18 cellular contexts compared by ENCODE assay signal in the genomic region with DNA sequence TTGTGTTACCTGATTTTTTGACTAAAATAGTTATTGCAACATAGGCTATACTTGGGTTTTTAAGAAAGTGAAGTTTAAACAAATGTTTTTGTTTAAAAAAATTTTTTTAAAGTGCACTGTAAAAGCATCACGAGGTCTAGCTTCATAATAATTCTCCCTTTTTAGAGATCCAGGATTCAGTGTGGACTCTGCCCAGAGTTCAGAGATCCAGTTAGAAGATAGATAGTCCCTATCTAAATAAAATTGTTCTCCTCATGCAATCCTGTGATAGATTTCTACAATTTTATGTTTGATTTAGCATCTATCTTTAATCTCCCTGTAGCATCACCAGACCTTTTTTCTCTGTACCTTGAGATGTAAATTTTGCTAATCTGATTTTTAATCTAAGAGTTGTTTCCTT.
A peak's percentile ranks its signal among the peaks of the same experiment; 100 is the strongest.
DNase-seq lines count a peak whose midpoint lies in the region; ATAC-seq and TF ChIP-seq lines count a peak whose summit lies in the region.
"Had no signal": no experiment of that assay in that cellular context is flagged by ENCODE, and none has a peak within 500 bp of the region (broad histone marks: within the 10 kb centered on the region; RNA-seq: fewer than 3 reads in every experiment).

No MANE protein-coding gene starts in this region.

- H3K27me3 Mint-ChIP-seq in H9 (ENCODE audit: low read depth): no peaks in the 10 kb centered on the region
- no peaks in the 10 kb centered on the region for H3K27me3 Mint-ChIP-seq in WTC11 (ENCODE audit: low read depth)
- H3K27me3 Mint-ChIP-seq: B cell; CD4-positive, alpha-beta T cell; IgD-negative memory B cell had no signal

- no peak overlapping the region for H3K23ac ChIP-seq in H9 (ENCODE audit: insufficient read length, low read depth, low read length)

- H2BK15ac ChIP-seq in H9 (ENCODE audit: low read depth, low read length): no peak overlapping the region

- no peak overlapping the region for H3K27ac ChIP-seq in GM23248
- no peak overlapping the region for H3K27ac ChIP-seq in H9 (ENCODE audit: insufficient read length, low read depth, low read length)
- H3K27ac ChIP-seq: HL-60, KMS-11 had no signal

- ATAC-seq in WTC11 (no peak), left lobe of liver (peak; percentile 74), GM19395 (IDR thresholded peaks at IDR 0.05; ENCODE audit: unreplicated experiment) (no peak)
- ATAC-seq: GM12878 had no signal

- no peaks in the 10 kb centered on the region for H3K79me2 ChIP-seq in GM23248 (ENCODE audit: insufficient read depth)
- H3K79me2 ChIP-seq in H9 (ENCODE audit: insufficient read depth, low read length): no peaks in the 10 kb centered on the region

- POLR2A ChIA-PET in WTC11 (lab: Charles Lee): no interaction called here

- H4K20me1 ChIP-seq in GM23248 (ENCODE audit: insufficient read depth) (no peaks in the 10 kb centered on the region), H9 (ENCODE audit: control insufficient read depth, insufficient read depth, insufficient read length) (no peaks in the 10 kb centered on the region)

- H3K14ac ChIP-seq in H9 (ENCODE audit: insufficient read depth, low read length): no peak overlapping the region

- H3K56ac ChIP-seq in H9 (ENCODE audit: insufficient read length, low read depth, low read length): no peak overlapping the region

- H3K4me3 ChIP-seq in GM23248: no peak overlapping the region
- H3K4me3 ChIP-seq: GM12878 had no signal

- TF ChIP-seq CTCF in H9 (conservative IDR thresholded peaks at IDR 0.05) (no peak), WTC11 (IDR thresholded peaks at IDR 0.05) (no peak)

- in situ Hi-C loops in GM23248 (cut with MboI): no loop called here

- H3K4me3 Mint-ChIP-seq in H9: no peak overlapping the region; a peak in 1 of 5 replicates
- H3K4me3 Mint-ChIP-seq in WTC11: peak overlapping the region; percentile 10; the same call in 1 of the 2 replicates
- H3K4me3 Mint-ChIP-seq: B cell; CD4-positive, alpha-beta T cell; HFFc6; IgD-negative memory B cell had no signal

- no peak overlapping the region for H2BK20ac ChIP-seq in H9 (ENCODE audit: low read depth, low read length, poor library complexity, severe bottlenecking)

- peaks cover 11% of the 10 kb centered on the region for H3F3A ChIP-seq in GM23248 (ENCODE audit: insufficient read depth)

- H4K91ac ChIP-seq in H9 (ENCODE audit: insufficient read length, low read depth, low read length): no peak overlapping the region

- no peak overlapping the region for H3K4ac ChIP-seq in H9 (ENCODE audit: low read depth, low read length)

- H3K9me3 Mint-ChIP-seq in H9: peaks cover 15 to 18% of the 10 kb centered on the region in 2 experiments
- H3K9me3 Mint-ChIP-seq in WTC11: peaks cover 20% of the 10 kb centered on the region

- H4K8ac ChIP-seq in H9 (replicated peaks; ENCODE audit: insufficient read length, low read depth, low read length): no peak overlapping the region

- H3K79me1 ChIP-seq in H9 (ENCODE audit: insufficient read depth, low read depth, low read length, poor library complexity, severe bottlenecking): no peaks in the 10 kb centered on the region

- H3K36me3 Mint-ChIP-seq in H9 (ENCODE audit: insufficient read depth in 1 of 3, low read depth in 3 of 3): peaks cover 9 to 17% (median 11%) of the 10 kb centered on the region in 3 experiments
- H3K36me3 Mint-ChIP-seq in WTC11: peaks cover 23% of the 10 kb centered on the region

- H3K23me2 ChIP-seq in H9 (ENCODE audit: insufficient read length, low read depth, low read length, poor library complexity, severe bottlenecking): no peaks in the 10 kb centered on the region

- H2AFZ ChIP-seq in GM23248 (peak overlapping the region; percentile 36; the same call in 1 of the 2 replicates), H9 (ENCODE audit: low read length) (no peak overlapping the region)

- H3K4me1 Mint-ChIP-seq in H9 (peaks cover 34 to 37% of the 10 kb centered on the region in 2 experiments), WTC11 (peaks cover 45% of the 10 kb centered on the region)
- H3K4me1 Mint-ChIP-seq: B cell, IgD-negative memory B cell had no signal

- no peak overlapping the region for H2BK12ac ChIP-seq in H9 (ENCODE audit: insufficient read length, low read depth, low read length)

- 44 to 54% methylated on average over 1 of the region's 1 CpG for WGBS in GM23248 (ENCODE audit: low coverage in 1 of 2, low lambda C conversion rate in 2 of 2, missing lambda C conversion rate in 2 of 2), 2 experiments
- WGBS in H9 (ENCODE audit: extremely low coverage, insufficient read length, low lambda C conversion rate): no CpG with 5 or more reads among the region's 1 CpG

- no peaks in the 10 kb centered on the region for H3K36me3 ChIP-seq in GM23248 (ENCODE audit: low read depth)

- no peak overlapping the region for H2BK120ac ChIP-seq in H9 (ENCODE audit: low read depth, low read length, poor library complexity, severe bottlenecking)

- no peak overlapping the region for H4K5ac ChIP-seq in H9 (ENCODE audit: insufficient read length, low read depth, low read length)

- H3K4me2 ChIP-seq in GM23248 (ENCODE audit: unreplicated experiment): no peak overlapping the region
- H3K4me2 ChIP-seq in H9 (ENCODE audit: insufficient read depth, insufficient read length, low read length): no peak overlapping the region
- H3K4me2 ChIP-seq: KMS-11 had no signal

- H3K27ac Mint-ChIP-seq in H9 (peak overlapping the region in 2 of 3 experiments; percentile 88 to 96; a peak in 4 of 7 replicates), WTC11 (peak overlapping the region; percentile 62; the same call in 1 of the 2 replicates)
- H3K27ac Mint-ChIP-seq: B cell; CD4-positive, alpha-beta T cell; HFFc6; IgD-negative memory B cell had no signal

- no peaks in the 10 kb centered on the region for H3K9me2 ChIP-seq in GM23248 (ENCODE audit: insufficient read depth)

- H3K4me1 ChIP-seq in GM23248 (ENCODE audit: insufficient read depth): peaks cover 9% of the 10 kb centered on the region
- no peaks in the 10 kb centered on the region; the same call in 1 of the 2 replicates for H3K4me1 ChIP-seq in H9 (ENCODE audit: insufficient read depth, low read length)

- CTCF ChIA-PET in WTC11 (lab: Charles Lee): no interaction called here

- H3K9me3 ChIP-seq in GM23248 (ENCODE audit: low read depth) (no peaks in the 10 kb centered on the region), H9 (ENCODE audit: control insufficient read depth, low read depth, low read length) (peaks cover 7% of the 10 kb centered on the region)

- H3K9ac ChIP-seq in GM23248 (no peak overlapping the region), H9 (ENCODE audit: extremely low read depth, insufficient read length, low read length) (no peak overlapping the region)
- H3K9ac ChIP-seq: KMS-11 had no signal

- no peak overlapping the region for H3T11ph ChIP-seq in H9 (ENCODE audit: low read length)

- H2AK5ac ChIP-seq in H9 (ENCODE audit: insufficient read length, low read length): no peak overlapping the region

- DNase-seq in GM23248: no peak
- no peak for DNase-seq in H9
- DNase-seq in WTC11 (ENCODE audit: low spot score): no peak
- no peak for DNase-seq in left lobe of liver (ENCODE audit: low spot score)
- DNase-seq in epidermal melanocyte (ENCODE audit: insufficient read length, low spot score): no peak
- no peak for DNase-seq in COLO668 (lab: John Stamatoyannopoulos, UW; ENCODE audit: unreplicated experiment)
- DNase-seq: C1 segment of cervical spinal cord; CD4-positive, alpha-beta T cell; DMS79; GOT3; HCEC 1CT; HFFc6 had no signal

- no peak overlapping the region for H2BK5ac ChIP-seq in H9 (ENCODE audit: insufficient read length, low read length)

- H3K27me3 ChIP-seq in GM23248 (replicated peaks; ENCODE audit: insufficient read depth) (no peaks in the 10 kb centered on the region), H9 (ENCODE audit: insufficient read depth, low read length) (no peaks in the 10 kb centered on the region)

- H3K18ac ChIP-seq in H9 (ENCODE audit: insufficient read length, low read depth, low read length): no peak overlapping the region

TF ChIP-seq in WTC11, 78 proteins besides CTCF, POLR2A, EP300 and RAD21 (continues in another document):
- TF ChIP-seq, protein P1, sequence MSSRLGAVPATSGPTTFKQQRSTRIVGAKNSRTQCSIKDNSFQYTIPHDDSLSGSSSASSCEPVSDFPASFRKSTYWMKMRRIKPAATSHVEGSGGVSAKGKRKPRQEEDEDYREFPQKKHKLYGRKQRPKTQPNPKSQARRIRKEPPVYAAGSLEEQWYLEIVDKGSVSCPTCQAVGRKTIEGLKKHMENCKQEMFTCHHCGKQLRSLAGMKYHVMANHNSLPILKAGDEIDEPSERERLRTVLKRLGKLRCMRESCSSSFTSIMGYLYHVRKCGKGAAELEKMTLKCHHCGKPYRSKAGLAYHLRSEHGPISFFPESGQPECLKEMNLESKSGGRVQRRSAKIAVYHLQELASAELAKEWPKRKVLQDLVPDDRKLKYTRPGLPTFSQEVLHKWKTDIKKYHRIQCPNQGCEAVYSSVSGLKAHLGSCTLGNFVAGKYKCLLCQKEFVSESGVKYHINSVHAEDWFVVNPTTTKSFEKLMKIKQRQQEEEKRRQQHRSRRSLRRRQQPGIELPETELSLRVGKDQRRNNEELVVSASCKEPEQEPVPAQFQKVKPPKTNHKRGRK (CRISPR knock-in tag; IDR thresholded peaks at IDR 0.05; ENCODE audit: borderline replicate concordance): no peak
- TF ChIP-seq CREB1 (CRISPR knock-in tag; IDR thresholded peaks at IDR 0.05): no peak
- no peak for TF ChIP-seq PRDM15 (CRISPR knock-in tag; IDR thresholded peaks at IDR 0.05)
- TF ChIP-seq TP53 (CRISPR knock-in tag; IDR thresholded peaks at IDR 0.05): no peak
